ENCODE assay signal across 8 cellular contexts in the genomic region with DNA sequence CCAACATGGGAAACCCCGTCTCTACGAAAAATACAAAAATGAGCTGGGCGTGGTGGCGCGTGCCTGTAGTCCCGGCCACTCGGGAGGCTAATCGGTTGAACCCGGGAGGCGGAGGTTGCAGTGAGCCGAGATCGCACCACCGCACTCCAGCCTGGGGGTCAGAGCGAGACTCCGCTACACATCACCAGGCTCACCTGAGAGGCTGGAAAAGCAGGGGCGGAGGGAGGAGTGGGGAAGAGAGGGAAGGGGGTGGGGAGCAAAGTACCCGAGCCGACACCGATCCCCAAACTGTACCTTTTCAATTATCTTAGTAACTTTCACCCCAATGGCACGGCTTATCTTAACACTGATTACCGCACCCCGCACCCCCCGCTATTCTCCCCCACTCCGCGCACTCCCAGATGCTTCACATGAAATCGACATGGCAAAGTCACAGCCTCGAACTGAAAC. TPM values are rescaled to one million over a fixed set of nuclear protein-coding genes. Genes with fewer than 3 reads are reported as not detected.
DNase-seq lines count a peak whose midpoint lies in the region; ATAC-seq, FAIRE-seq and TF ChIP-seq lines count a peak whose summit lies in the region.

No MANE protein-coding gene starts in this region.

- peaks cover 2% of the 10 kb centered on the region for H3K4me1 Mint-ChIP-seq in T-helper 1 cell treated with Interleukin-12 subunit alpha and Interleukin-12 subunit beta and Interleukin-4 antibody, amounts not matched to agents 30 μg/mL and 1 μg/mL, for 36 hours (ENCODE audit: low read depth)

- TF ChIP-seq CTCF in astrocyte of the cerebellum (IDR thresholded peaks at IDR 0.05; ENCODE audit: low read depth, low read length, missing control alignments), result no peak
- no peak for TF ChIP-seq CTCF in kidney (IDR thresholded peaks at IDR 0.05; ENCODE audit: borderline replicate concordance, extremely low read depth, insufficient read depth)
- TF ChIP-seq CTCF in suprapubic skin (IDR thresholded peaks at IDR 0.05), result no peak

- H3K27ac ChIP-seq in kidney (ENCODE audit: low read depth in 2 of 2, low read length in 2 of 2) (no peak overlapping the region), suprapubic skin (no peak overlapping the region)

- no peak for TF ChIP-seq EP300 in suprapubic skin (IDR thresholded peaks at IDR 0.05)

- no peak for ATAC-seq in HG02588 (IDR thresholded peaks at IDR 0.05; ENCODE audit: unreplicated experiment)
- no peak for ATAC-seq in GM21381 (IDR thresholded peaks at IDR 0.05; ENCODE audit: unreplicated experiment)

- H3K36me3 Mint-ChIP-seq in T-helper 1 cell treated with Interleukin-12 subunit alpha and Interleukin-12 subunit beta and Interleukin-4 antibody, amounts not matched to agents 30 μg/mL and 1 μg/mL, for 36 hours (ENCODE audit: low read depth), result no peaks in the 10 kb centered on the region

- WGBS in suprapubic skin, result 44% methylated on average over 27 of the region's 27 CpGs

- peaks cover 43% of the 10 kb centered on the region for H3K27me3 Mint-ChIP-seq in T-helper 1 cell treated with Interleukin-12 subunit alpha and Interleukin-12 subunit beta and Interleukin-4 antibody, amounts not matched to agents 30 μg/mL and 1 μg/mL, for 36 hours (ENCODE audit: low read depth)

- peak overlapping the region; percentile 69 for H3K4me3 Mint-ChIP-seq in T-helper 1 cell treated with Interleukin-12 subunit alpha and Interleukin-12 subunit beta and Interleukin-4 antibody, amounts not matched to agents 30 μg/mL and 1 μg/mL, for 36 hours

- TF ChIP-seq POLR2A in suprapubic skin (IDR thresholded peaks at IDR 0.05), result no peak

- DNase-seq in T-helper 1 cell (no peak), astrocyte of the cerebellum (ENCODE audit: low read depth) (no peak), kidney (no peak), suprapubic skin (ENCODE audit: low spot score in 2 of 2) (no peak), NCI-H524 treated with DMSO at 0.1 percent for 48 hours (lab: John Stamatoyannopoulos, UW) (no peak)

- H3K9me3 ChIP-seq in kidney (ENCODE audit: control insufficient read depth in 1 of 2, low read length in 2 of 2), result no peaks in the 10 kb centered on the region
- H3K9me3 ChIP-seq in suprapubic skin, result no peaks in the 10 kb centered on the region

- no peaks in the 10 kb centered on the region for H3K27me3 ChIP-seq in suprapubic skin

- in situ Hi-C loops in astrocyte of the cerebellum (cut with HindIII; ENCODE audit: low sequenced_read_pairs), result loop anchor here (10.0 to 25.0 kb wide), 3 partner anchors 284 to 621 kb away; no protein-coding TSS in a partner anchor

- H3K4me3 ChIP-seq in astrocyte of the cerebellum (ENCODE audit: low read depth, low read length), result peak overlapping the region; percentile 43
- H3K4me3 ChIP-seq in kidney (ENCODE audit: low read length in 2 of 2), result peak overlapping the region; percentile 40 to 65
- peak overlapping the region; percentile 66 for H3K4me3 ChIP-seq in suprapubic skin

- H3K27ac Mint-ChIP-seq in T-helper 1 cell treated with Interleukin-12 subunit alpha and Interleukin-12 subunit beta and Interleukin-4 antibody, amounts not matched to agents 30 μg/mL and 1 μg/mL, for 36 hours, result no peak overlapping the region

- H3K9me3 Mint-ChIP-seq in T-helper 1 cell treated with Interleukin-12 subunit alpha and Interleukin-12 subunit beta and Interleukin-4 antibody, amounts not matched to agents 30 μg/mL and 1 μg/mL, for 36 hours, result no peaks in the 10 kb centered on the region

- H3K4me1 ChIP-seq in kidney (ENCODE audit: control insufficient read depth in 1 of 2, insufficient read depth in 1 of 2, low read depth in 1 of 2, low read length in 2 of 2) (no peaks in the 10 kb centered on the region), suprapubic skin (peaks cover 15% of the 10 kb centered on the region)

- FAIRE-seq in kidney (lab: Jason Lieb, UNC), result no peak

- intact Hi-C loops in kidney (cut with DNase I), result no loop called here

- H3K36me3 ChIP-seq in kidney (ENCODE audit: control insufficient read depth in 1 of 2, insufficient read depth in 2 of 2, low read length in 2 of 2), result no peaks in the 10 kb centered on the region
- H3K36me3 ChIP-seq in suprapubic skin, result no peaks in the 10 kb centered on the region

- no peak overlapping the region for H3K9ac ChIP-seq in kidney (ENCODE audit: low read length in 2 of 2)

RNA-seq across cellular contexts. Expression of a gene that starts 46.4 kb away (rescaled TPM):
- total RNA-seq in kidney, result 23.2 TPM
- polyA plus RNA-seq in kidney (ENCODE audit: insufficient read depth, low read depth, low replicate concordance), result 4.5 TPM
- total RNA-seq in suprapubic skin, result 10 to 100 TPM in 2 of 4 donors, 1 to 10 TPM in 2; 6.7 to 20.3 (median 10.7) TPM

RNA-seq across cellular contexts. Expression of a gene that starts 50.9 kb away (rescaled TPM):
- total RNA-seq in kidney, result 1.1 TPM
- polyA plus RNA-seq in kidney (ENCODE audit: insufficient read depth, low read depth, low replicate concordance), result 1.1 TPM
- not detected for total RNA-seq in suprapubic skin
